ENCODE assay signal across 8 cellular contexts in the genomic region with DNA sequence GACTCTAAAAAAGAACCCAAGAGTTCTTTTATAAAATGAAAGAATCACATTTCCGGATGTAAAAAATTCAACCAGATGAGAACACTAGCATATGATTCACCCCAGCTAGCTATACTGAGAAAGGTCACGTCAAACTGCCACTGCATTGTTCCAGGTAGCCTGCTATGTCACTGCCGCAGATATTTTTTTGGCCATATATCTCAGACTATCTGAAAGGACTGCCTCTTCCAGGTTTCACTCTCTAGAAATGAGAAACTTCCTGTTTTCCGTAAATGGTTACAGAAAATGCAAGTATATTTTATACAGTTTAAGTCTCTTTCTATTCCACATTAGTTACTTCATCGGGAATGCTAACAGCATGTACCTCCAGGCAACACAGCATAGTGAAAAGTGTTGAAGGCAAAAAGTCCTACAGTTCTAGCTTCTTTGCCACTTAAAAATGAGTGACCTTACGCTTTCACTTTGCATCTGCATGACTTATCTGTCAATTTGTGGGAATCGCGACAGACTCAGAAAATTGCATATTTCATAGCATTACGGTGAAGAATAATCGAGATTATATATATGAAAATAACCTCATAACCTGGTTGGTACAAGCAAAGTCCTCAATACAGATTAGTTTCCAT.
A peak's percentile ranks its signal among the peaks of the same experiment; 100 is the strongest.
DNase-seq lines count a peak whose midpoint lies in the region; ATAC-seq and TF ChIP-seq lines count a peak whose summit lies in the region.

No MANE protein-coding gene starts in this region.

- H2BK5ac ChIP-seq in trophoblast cell (ENCODE audit: low read depth, low read length, poor library complexity), result no peak overlapping the region

- H3K23ac ChIP-seq in trophoblast cell (ENCODE audit: low read length), result no peak overlapping the region

- H3K4me3 ChIP-seq in neutrophil (ENCODE audit: low read depth in 1 of 2, low read length in 1 of 2) (peak overlapping the region in 1 of 2 experiments; percentile 8), trophoblast cell (ENCODE audit: low read depth, low read length) (no peak overlapping the region), aorta (ENCODE audit: low read length in 2 of 2) (no peak overlapping the region)

- H3K4ac ChIP-seq in trophoblast cell (ENCODE audit: low read depth, low read length), result no peak overlapping the region

- H3K9me3 ChIP-seq in neutrophil, result no peaks in the 10 kb centered on the region
- no peaks in the 10 kb centered on the region for H3K9me3 ChIP-seq in trophoblast cell (ENCODE audit: insufficient read depth, low read depth, low read length)
- H3K9me3 ChIP-seq in aorta (ENCODE audit: control insufficient read depth, low read length), result no peaks in the 10 kb centered on the region

- ATAC-seq in GM18909 (IDR thresholded peaks at IDR 0.05; ENCODE audit: poor library complexity, unreplicated experiment), result peak; percentile 76
- peak; percentile 86 for ATAC-seq in HG03025 (IDR thresholded peaks at IDR 0.05; ENCODE audit: low FRiP score, unreplicated experiment)
- peak; percentile 100 for ATAC-seq in activated CD4-positive, CD25-positive, alpha-beta regulatory T cell treated with anti-CD3 and anti-CD28 coated beads, Interleukin-2, amount 50 U/mL, for 24 hours
- ATAC-seq in aorta (ENCODE audit: low FRiP score), result no peak

- no peak overlapping the region for H4K91ac ChIP-seq in trophoblast cell (ENCODE audit: low read depth, low read length)

- H2AK5ac ChIP-seq in trophoblast cell (ENCODE audit: low read length), result no peak overlapping the region

- no peak overlapping the region for H3K9ac ChIP-seq in trophoblast cell (ENCODE audit: low read length)

- no peak overlapping the region for H4K8ac ChIP-seq in trophoblast cell (ENCODE audit: low read depth, low read length)

- H3K4me1 ChIP-seq in neutrophil (ENCODE audit: control insufficient read depth in 1 of 2, insufficient read depth in 1 of 2, low read depth in 1 of 2, low read length in 1 of 2) (peaks cover 21 to 26% of the 10 kb centered on the region in 2 experiments), trophoblast cell (ENCODE audit: control insufficient read depth in 1 of 2, insufficient read depth in 2 of 2, low read length in 2 of 2) (peaks cover 0 to 2% of the 10 kb centered on the region in 2 experiments), aorta (ENCODE audit: control insufficient read depth in 1 of 2, insufficient read depth in 2 of 2, low read length in 2 of 2) (peaks cover 2 to 3% of the 10 kb centered on the region in 2 donors)

- H3K27ac ChIP-seq in neutrophil, result peak overlapping the region; percentile 53
- no peak overlapping the region for H3K27ac ChIP-seq in trophoblast cell (ENCODE audit: low read depth, low read length)
- H3K27ac ChIP-seq in aorta (ENCODE audit: low read depth in 1 of 2, low read length in 2 of 2), result no peak overlapping the region

- H2BK12ac ChIP-seq in trophoblast cell (ENCODE audit: low read length), result no peak overlapping the region

- no peak overlapping the region for H3K4me2 ChIP-seq in trophoblast cell (ENCODE audit: low read length)

- H2BK120ac ChIP-seq in trophoblast cell (ENCODE audit: insufficient read depth, low read length, poor library complexity), result no peak overlapping the region

- H3K18ac ChIP-seq in trophoblast cell (ENCODE audit: low read length), result no peak overlapping the region

- H3K14ac ChIP-seq in trophoblast cell (ENCODE audit: low read length), result no peak overlapping the region

- no peak for TF ChIP-seq CTCF in neutrophil (IDR thresholded peaks at IDR 0.05)

- intact Hi-C loops in aorta (cut with DNase I), result no loop called here

- no CpG with 5 or more reads among the region's 10 CpGs for WGBS in trophoblast cell (ENCODE audit: extremely low coverage, insufficient coverage, insufficient read length)
- 78 to 80% methylated on average over 10 of the region's 10 CpGs for WGBS in aorta, 2 donors

- no peak for DNase-seq in NCI-H187 (lab: John Stamatoyannopoulos, UW)
- DNase-seq in trophoblast cell, result no peak
- no peak for DNase-seq in aorta
- DNase-seq in H4 (ENCODE audit: low spot score), result no peak

- H3K36me3 ChIP-seq in neutrophil (no peaks in the 10 kb centered on the region), trophoblast cell (ENCODE audit: control insufficient read depth in 1 of 2, insufficient read depth in 2 of 2, low read length in 2 of 2) (no peaks in the 10 kb centered on the region), aorta (ENCODE audit: control insufficient read depth in 1 of 2, insufficient read depth in 2 of 2, low read length in 1 of 2) (no peaks in the 10 kb centered on the region)

- H3K79me2 ChIP-seq in trophoblast cell (ENCODE audit: control insufficient read depth, insufficient read depth, low read length, poor library complexity), result peaks cover 7% of the 10 kb centered on the region

- no peaks in the 10 kb centered on the region for H3K79me1 ChIP-seq in trophoblast cell (ENCODE audit: low read length)

- H4K12ac ChIP-seq in trophoblast cell (ENCODE audit: low read depth, low read length), result no peak overlapping the region

- H2AFZ ChIP-seq in trophoblast cell (ENCODE audit: insufficient read depth, low read length, poor library complexity), result no peak overlapping the region

- no peaks in the 10 kb centered on the region for H3K27me3 ChIP-seq in neutrophil
- H3K27me3 ChIP-seq in trophoblast cell (ENCODE audit: insufficient read depth, low read length), result no peaks in the 10 kb centered on the region
- H3K27me3 ChIP-seq in aorta (ENCODE audit: control insufficient read depth in 1 of 2, insufficient read depth in 2 of 2, low read length in 1 of 2), result no peaks in the 10 kb centered on the region
